In the genomic region with DNA sequence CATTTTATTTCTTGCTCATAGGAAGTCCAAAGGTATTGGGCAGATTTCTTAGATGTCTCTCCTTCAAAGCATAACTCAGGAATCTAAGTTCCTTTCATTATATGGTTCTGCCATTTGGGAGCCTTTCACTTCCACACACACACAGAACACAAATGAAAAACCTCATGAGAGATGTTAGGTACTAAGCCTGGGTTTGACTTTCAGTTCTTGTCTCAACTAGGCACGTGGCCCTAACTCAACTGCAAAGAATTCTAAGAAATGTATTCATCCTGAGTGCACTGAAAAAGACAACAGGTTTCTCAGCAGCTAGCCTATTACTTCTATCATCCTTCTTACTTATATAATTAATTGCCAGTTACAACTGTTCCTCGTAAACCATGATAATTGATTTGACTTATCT, we compare ENCODE assay signal across 10 cellular contexts.
DNase-seq lines count a peak whose midpoint lies in the region; ATAC-seq and TF ChIP-seq lines count a peak whose summit lies in the region.
"Had no signal": no experiment of that assay in that cellular context is flagged by ENCODE, and none has a peak within 500 bp of the region (broad histone marks: within the 10 kb centered on the region; RNA-seq: fewer than 3 reads in every experiment).

No MANE protein-coding gene starts in this region.

- H4K91ac ChIP-seq in mesenchymal stem cell (ENCODE audit: low read length), result no peak overlapping the region

- POLR2A ChIA-PET in CD4-positive, alpha-beta T cell (lab: Charles Lee), result no interaction called here

- H3K4me2 ChIP-seq in mesenchymal stem cell (ENCODE audit: low read length, poor library complexity, severe bottlenecking), result no peak overlapping the region

- H3K79me1 ChIP-seq in mesenchymal stem cell (replicated peaks; ENCODE audit: low read length, poor library complexity, severe bottlenecking), result no peaks in the 10 kb centered on the region

- H3K4ac ChIP-seq in mesenchymal stem cell (ENCODE audit: low read depth in 1 of 2, low read length in 2 of 2), result no peak overlapping the region

- no peak overlapping the region for H3K27ac ChIP-seq in mesenchymal stem cell (ENCODE audit: low read length, poor library complexity, severe bottlenecking)
- no peak overlapping the region for H3K27ac ChIP-seq in caudate nucleus (ENCODE audit: low read depth, low read length)
- H3K27ac ChIP-seq in CD4-positive, alpha-beta T cell (ENCODE audit: low read depth, low read length), result no peak overlapping the region
- H3K27ac ChIP-seq: Peyer's patch had no signal

- H3K36me3 ChIP-seq in mesenchymal stem cell (ENCODE audit: control insufficient read depth in 1 of 2, insufficient read depth in 2 of 2, low read depth in 1 of 2, low read length in 2 of 2), result no peaks in the 10 kb centered on the region
- H3K36me3 ChIP-seq: Peyer's patch had no signal

- no peaks in the 10 kb centered on the region for H3K27me3 ChIP-seq in mesenchymal stem cell (ENCODE audit: control insufficient read depth in 1 of 2, insufficient read depth in 1 of 2, low read length in 2 of 2)
- no peaks in the 10 kb centered on the region for H3K27me3 ChIP-seq in CD4-positive, alpha-beta T cell (ENCODE audit: control insufficient read depth, insufficient read depth, low read length)
- H3K27me3 ChIP-seq: Peyer's patch had no signal

- no peak overlapping the region for H4K8ac ChIP-seq in mesenchymal stem cell (ENCODE audit: low read length)

- no peak overlapping the region for H2BK15ac ChIP-seq in mesenchymal stem cell (ENCODE audit: low read depth, poor library complexity, severe bottlenecking)

- no peak overlapping the region for H3K18ac ChIP-seq in mesenchymal stem cell (ENCODE audit: low read depth in 1 of 2, low read length in 2 of 2)

- TF ChIP-seq CTCF in CD4-positive, alpha-beta T cell (IDR thresholded peaks at IDR 0.05), result no peak

- H3K9me3 Mint-ChIP-seq in activated CD8-positive, alpha-beta memory T cell treated with anti-CD3 and anti-CD28 coated beads, Interleukin-2, amount 10 ng/mL, durations not matched to agents 7 days and 5 days (ENCODE audit: low read depth), result no peaks in the 10 kb centered on the region
- H3K9me3 Mint-ChIP-seq in CD4-positive, alpha-beta T cell, result no peaks in the 10 kb centered on the region

- H2AK5ac ChIP-seq in mesenchymal stem cell (ENCODE audit: low read length, severe bottlenecking), result no peak overlapping the region

- H3K4me3 ChIP-seq in mesenchymal stem cell (ENCODE audit: insufficient read depth in 1 of 2, low read depth in 1 of 2, low read length in 2 of 2), result no peak overlapping the region
- H3K4me3 ChIP-seq: Peyer's patch had no signal

- no peak overlapping the region for H2BK12ac ChIP-seq in mesenchymal stem cell (ENCODE audit: low read length in 2 of 2)

- peak overlapping the region; percentile 85 for H3K27ac Mint-ChIP-seq in activated CD8-positive, alpha-beta memory T cell treated with anti-CD3 and anti-CD28 coated beads, Interleukin-2, amount 10 ng/mL, durations not matched to agents 7 days and 5 days
- H3K27ac Mint-ChIP-seq in CD4-positive, alpha-beta T cell, result no peak overlapping the region

- H3K27me3 Mint-ChIP-seq in activated CD8-positive, alpha-beta memory T cell treated with anti-CD3 and anti-CD28 coated beads, Interleukin-2, amount 10 ng/mL, durations not matched to agents 7 days and 5 days, result no peaks in the 10 kb centered on the region
- H3K27me3 Mint-ChIP-seq in CD4-positive, alpha-beta T cell, result no peaks in the 10 kb centered on the region

- no peaks in the 10 kb centered on the region for H3K9me3 ChIP-seq in mesenchymal stem cell (ENCODE audit: control insufficient read depth, low read length)
- H3K9me3 ChIP-seq in CD4-positive, alpha-beta T cell (ENCODE audit: control insufficient read depth, low read length), result no peaks in the 10 kb centered on the region
- H3K9me3 ChIP-seq: Peyer's patch had no signal

- no peak overlapping the region for H3K23ac ChIP-seq in mesenchymal stem cell (ENCODE audit: low read length in 2 of 2)

- no peak overlapping the region for H3K9ac ChIP-seq in mesenchymal stem cell (ENCODE audit: low read length)

- peaks cover 20% of the 10 kb centered on the region for H3K36me3 Mint-ChIP-seq in activated CD8-positive, alpha-beta memory T cell treated with anti-CD3 and anti-CD28 coated beads, Interleukin-2, amount 10 ng/mL, durations not matched to agents 7 days and 5 days
- no peaks in the 10 kb centered on the region for H3K36me3 Mint-ChIP-seq in CD4-positive, alpha-beta T cell (ENCODE audit: low read depth)

- H2BK120ac ChIP-seq in mesenchymal stem cell (ENCODE audit: low read depth, low read length), result peak overlapping the region; percentile 19

- H3K4me3 Mint-ChIP-seq in activated CD8-positive, alpha-beta memory T cell treated with anti-CD3 and anti-CD28 coated beads, Interleukin-2, amount 10 ng/mL, durations not matched to agents 7 days and 5 days, result peak overlapping the region; percentile 15
- no peak overlapping the region for H3K4me3 Mint-ChIP-seq in CD4-positive, alpha-beta T cell

- no peak overlapping the region for H2BK5ac ChIP-seq in mesenchymal stem cell (ENCODE audit: low read depth, low read length, poor library complexity, severe bottlenecking)

- intact Hi-C loops in CD4-positive, alpha-beta T cell (cut with DNase I, micrococcal nuclease), result loop anchor here (5.0 to 10.0 kb wide), 5 partner anchors 191 to 749 kb away; partner anchors contain the start of gene SAMSN1 (in 1 of the 2)

- H3K4me1 Mint-ChIP-seq in activated CD8-positive, alpha-beta memory T cell treated with anti-CD3 and anti-CD28 coated beads, Interleukin-2, amount 10 ng/mL, durations not matched to agents 7 days and 5 days, result peaks cover 42% of the 10 kb centered on the region
- H3K4me1 Mint-ChIP-seq in CD4-positive, alpha-beta T cell (ENCODE audit: low read depth), result peaks cover 5% of the 10 kb centered on the region

- no peaks in the 10 kb centered on the region for H3K4me1 ChIP-seq in mesenchymal stem cell (ENCODE audit: control insufficient read depth, insufficient read depth, low read depth, low read length)
- H3K4me1 ChIP-seq: Peyer's patch had no signal

- no peak overlapping the region for H3K14ac ChIP-seq in mesenchymal stem cell (ENCODE audit: low read length in 2 of 2)

- 54% methylated on average over 1 of the region's 2 CpGs for WGBS in mesenchymal stem cell

- peak; percentile 66 for ATAC-seq in activated CD8-positive, alpha-beta memory T cell treated with anti-CD3 and anti-CD28 coated beads, Interleukin-2, amount 10 ng/mL, durations not matched to agents 7 days and 5 days
- peak; percentile 70 for ATAC-seq in GM21528 (IDR thresholded peaks at IDR 0.05; ENCODE audit: low FRiP score, unreplicated experiment)
- ATAC-seq in HG03439 (IDR thresholded peaks at IDR 0.05; ENCODE audit: unreplicated experiment), result peak; percentile 58
- ATAC-seq in CD4-positive, alpha-beta T cell (ENCODE audit: poor library complexity), result no peak

- H2AFZ ChIP-seq in mesenchymal stem cell (ENCODE audit: low read depth, low read length), result no peak overlapping the region

- DNase-seq in activated CD8-positive, alpha-beta memory T cell treated with anti-CD3 and anti-CD28 coated beads, Interleukin-2, amount 10 ng/mL, durations not matched to agents 7 days and 5 days, result no peak
- no peak for DNase-seq in activated CD8-positive, alpha-beta memory T cell treated with anti-CD3 and anti-CD28 coated beads, Interleukin-2, amount 50 U/mL, for 4 hours
- no peak for DNase-seq in mesenchymal stem cell
- no peak for DNase-seq in caudate nucleus (lab: John Stamatoyannopoulos, UW)
- no peak for DNase-seq in AG08395 (ENCODE audit: low spot score)
- no peak for DNase-seq in CD4-positive, alpha-beta T cell
- DNase-seq: NCI-H1417 treated with DMSO at 0.1 percent for 48 hours had no signal

- CTCF ChIA-PET in activated CD8-positive, alpha-beta memory T cell treated with anti-CD3 and anti-CD28 coated beads, Interleukin-2, amount 10 ng/mL, durations not matched to agents 7 days and 5 days (lab: Charles Lee), result interaction anchor here (0.9 to 3.0 kb wide), 9 partner anchors 12 to 283 kb away, joined by 3 to 10 read pairs (median 5); no protein-coding TSS in a partner anchor
- CTCF ChIA-PET in CD4-positive, alpha-beta T cell (lab: Charles Lee), result interaction anchor here (3.7 kb wide), 1 partner anchor 333 kb away, joined by 23 read pairs; no protein-coding TSS in a partner anchor
